ENCODE assay signal across 8 cellular contexts in the genomic region with DNA sequence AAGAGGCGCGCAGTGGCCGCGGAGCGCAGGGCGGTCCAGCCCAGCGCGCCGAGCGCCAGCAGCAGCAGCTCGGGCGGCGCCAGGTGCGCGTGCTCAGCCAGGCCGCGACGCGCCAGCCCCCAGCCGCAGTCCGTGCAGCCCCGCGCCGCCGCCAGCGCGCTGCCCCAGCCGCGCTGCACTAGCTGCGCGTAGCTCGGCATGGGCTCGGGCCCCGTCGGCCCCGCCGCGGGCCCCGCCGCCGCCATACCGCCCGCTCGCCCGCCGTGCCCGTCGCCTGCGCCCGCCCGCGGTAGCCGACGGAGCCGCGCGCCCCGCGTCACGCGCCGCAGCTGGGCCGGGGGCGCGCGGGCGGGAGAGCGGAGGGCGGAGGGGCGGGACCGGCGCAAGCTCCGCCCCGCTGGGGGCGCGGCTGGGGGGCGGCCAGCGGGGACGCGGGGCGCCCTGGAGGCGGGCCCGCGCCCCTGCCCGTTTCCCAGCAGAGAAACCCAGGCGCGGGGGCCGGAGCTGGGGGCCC. TPM values are rescaled to one million over a fixed set of nuclear protein-coding genes. Genes with fewer than 3 reads are reported as not detected.
DNase-seq lines count a peak whose midpoint lies in the region; ATAC-seq and TF ChIP-seq lines count a peak whose summit lies in the region.

A gene with protein sequence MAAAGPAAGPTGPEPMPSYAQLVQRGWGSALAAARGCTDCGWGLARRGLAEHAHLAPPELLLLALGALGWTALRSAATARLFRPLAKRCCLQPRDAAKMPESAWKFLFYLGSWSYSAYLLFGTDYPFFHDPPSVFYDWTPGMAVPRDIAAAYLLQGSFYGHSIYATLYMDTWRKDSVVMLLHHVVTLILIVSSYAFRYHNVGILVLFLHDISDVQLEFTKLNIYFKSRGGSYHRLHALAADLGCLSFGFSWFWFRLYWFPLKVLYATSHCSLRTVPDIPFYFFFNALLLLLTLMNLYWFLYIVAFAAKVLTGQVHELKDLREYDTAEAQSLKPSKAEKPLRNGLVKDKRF (minus strand): TSS at position 331 of the 514 bp plus-strand sequence. CDS start 86 bp downstream, at position 245.

- H3K27me3 ChIP-seq in Panc1 (ENCODE audit: control insufficient read depth, insufficient read depth, low read length) (no peaks in the 10 kb centered on the region), esophagus (ENCODE audit: control insufficient read depth in 1 of 2, insufficient read depth in 2 of 2, low read length in 2 of 2) (peaks cover 0 to 9% of the 10 kb centered on the region in 2 donors)

- 1% methylated on average over 42 to 88 of the region's 88 CpGs for WGBS in esophagus, 2 donors

- CTCF ChIA-PET in Panc1 (lab: Charles Lee) = interaction anchor here (0.9 kb wide), 1 partner anchor 91 kb away, joined by 4 read pairs; no protein-coding TSS in a partner anchor

- H3K36me3 ChIP-seq in Panc1 (ENCODE audit: control insufficient read depth, insufficient read depth, low read length) (no peaks in the 10 kb centered on the region), esophagus (ENCODE audit: control insufficient read depth in 2 of 2, insufficient read depth in 2 of 2, low read length in 1 of 2) (peaks cover 0 to 20% of the 10 kb centered on the region in 2 donors)

- ATAC-seq in Panc1 (peak; percentile 63), HG03135 (IDR thresholded peaks at IDR 0.05; ENCODE audit: unreplicated experiment) (no peak)

- H3K27ac ChIP-seq in Panc1 (ENCODE audit: low read length) = peak within 1 kb of the TSS; percentile 34; the same call in 1 of the 2 replicates
- H3K27ac ChIP-seq in esophagus (ENCODE audit: low read depth in 2 of 2, low read length in 1 of 2) = no peak within 1 kb of the TSS

- no peaks in the 10 kb centered on the region; the same call in 1 of the 2 replicates for H3K4me1 ChIP-seq in Panc1 (ENCODE audit: control insufficient read depth, insufficient read depth, low read length)
- peaks cover 0 to 5% of the 10 kb centered on the region in 2 donors for H3K4me1 ChIP-seq in esophagus (ENCODE audit: control insufficient read depth in 2 of 2, insufficient read depth in 2 of 2, low read length in 1 of 2)

- TF ChIP-seq CTCF in Panc1 (IDR thresholded peaks at IDR 0.05) = no peak

- intact Hi-C loops in Panc1 (cut with micrococcal nuclease; ENCODE audit: unreplicated experiment) = no loop called here

- POLR2A ChIA-PET in Panc1 (lab: Charles Lee) = no interaction called here

- H3K9me3 ChIP-seq in Panc1 (ENCODE audit: control insufficient read depth, insufficient read depth, low read depth, low read length) (no peaks in the 10 kb centered on the region), esophagus (ENCODE audit: control insufficient read depth in 2 of 2, insufficient read depth in 1 of 2, low read depth in 1 of 2, low read length in 1 of 2) (no peaks in the 10 kb centered on the region)

- in situ Hi-C loops in Panc1 (cut with HindIII; ENCODE audit: low pct_unique_long_range_greater_than_20kb, low sequenced_read_pairs) = no loop called here

- no TSS peak for BruUV-seq in Panc1 (replicated peaks; lab: Mats Ljungman, UMichigan)

- H3K4me3 ChIP-seq in Panc1 (ENCODE audit: low read depth in 2 of 2, low read length in 2 of 2) = peak within 1 kb of the TSS; percentile 49 to 53
- peak within 1 kb of the TSS; percentile 30 to 46 for H3K4me3 ChIP-seq in esophagus (ENCODE audit: low read depth in 1 of 2, low read length in 2 of 2)

- DNase-seq in NCI-H1417 (lab: John Stamatoyannopoulos, UW) (peak in 2 of 3 experiments; percentile 55 to 67), NCI-H1417 treated with DMSO at 0.1 percent for 48 hours (lab: John Stamatoyannopoulos, UW) (no peak), Panc1 (ENCODE audit: low read depth, low spot score) (no peak), nucleus accumbens (lab: John Stamatoyannopoulos, UW) (peak in 38 of 56 donors; percentile 16 to 80 (median 41))
- DNase-seq in central memory CD4-positive, alpha-beta T cell = no peak
- no peak for DNase-seq in activated CD8-positive, alpha-beta memory T cell treated with anti-CD3 and anti-CD28 coated beads, Interleukin-2, amount 50 U/mL, for 48 hours

RNA-seq across cellular contexts. Expression of the gene that starts here (rescaled TPM):
- 4.5 TPM for total RNA-seq in Panc1 (2021; ENCODE audit: unreplicated experiment)
- 8.8 TPM for polyA plus RNA-seq in Panc1 (2012; ENCODE audit: insufficient read length)
- under 1 TPM; 0.08 to 0.12 TPM for polyA plus RNA-seq in esophagus

Comparison
In these comparisons a context has a peak if more than half of its experiments do, and no peak if none do; other contexts are left out.
1. DNase-seq: peak in NCI-H1417 (2 of 3) and nucleus accumbens (38 of 56); none in NCI-H1417 treated with DMSO at 0.1 percent for 48 hours (single experiment), Panc1 (single experiment), central memory CD4-positive, alpha-beta T cell (single experiment) and activated CD8-positive, alpha-beta memory T cell treated with anti-CD3 and anti-CD28 coated beads, Interleukin-2, amount 50 U/mL, for 48 hours (single experiment).